ENCODE assay signal across 9 cellular contexts in genomic region chr12:76025601-76026575, GRCh38. TPM values are rescaled to one million over a fixed set of nuclear protein-coding genes. Genes with fewer than 3 reads are reported as not detected.
DNase-seq lines count a peak whose midpoint lies in the region; ATAC-seq and TF ChIP-seq lines count a peak whose summit lies in the region.
"Had no signal": no experiment of that assay in that cellular context is flagged by ENCODE, and none has a peak within 500 bp of the region (broad histone marks: within the 10 kb centered on the region; RNA-seq: fewer than 3 reads in every experiment).

No MANE protein-coding gene starts in this region.

- ATAC-seq in HG02884 (IDR thresholded peaks at IDR 0.05; ENCODE audit: unreplicated experiment), result no peak
- ATAC-seq in HG03469 (IDR thresholded peaks at IDR 0.05; ENCODE audit: unreplicated experiment), result no peak

- H3K9me2 ChIP-seq in PC-9 (ENCODE audit: insufficient read depth), result no peaks in the 10 kb centered on the region

- H3K4me3 ChIP-seq in PC-9 (peak overlapping the region; percentile 94; the same call in 1 of the 2 replicates), choroid plexus epithelial cell (ENCODE audit: low read depth, low read length) (no peak overlapping the region), osteoblast (ENCODE audit: insufficient read depth, low read length) (no peak overlapping the region)

- TF ChIP-seq CTCF in PC-9 (conservative IDR thresholded peaks at IDR 0.05) (no peak), choroid plexus epithelial cell (conservative IDR thresholded peaks at IDR 0.05; ENCODE audit: low read depth, low read length) (no peak), osteoblast (IDR thresholded peaks at IDR 0.05; ENCODE audit: extremely low read depth, low read depth, low read length) (no peak)

- H3F3A ChIP-seq in PC-9 (ENCODE audit: insufficient read depth, low read depth), result peaks cover 92% of the 10 kb centered on the region

- peak overlapping the region; percentile 89 for H3K4me2 ChIP-seq in PC-9
- H3K4me2 ChIP-seq in osteoblast (ENCODE audit: insufficient read depth, low read length), result no peak overlapping the region

- CTCF ChIA-PET in PC-9 (lab: Charles Lee), result no interaction called here

- H3K27me3 ChIP-seq in PC-9 (ENCODE audit: insufficient read depth, low read depth), result no peaks in the 10 kb centered on the region
- no peaks in the 10 kb centered on the region for H3K27me3 ChIP-seq in osteoblast (ENCODE audit: insufficient read depth, low read length)

- H3K36me3 ChIP-seq in PC-9 (ENCODE audit: low read depth) (peaks cover 33% of the 10 kb centered on the region), osteoblast (ENCODE audit: insufficient read depth, low read length) (peaks cover 19% of the 10 kb centered on the region)

- peak overlapping the region; percentile 95 for H3K27ac ChIP-seq in PC-9
- peak overlapping the region; percentile 93 for H3K27ac ChIP-seq in osteoblast (ENCODE audit: low read depth, low read length)

- H3K4me1 ChIP-seq in PC-9 (replicated peaks; ENCODE audit: insufficient read depth), result peaks cover 61% of the 10 kb centered on the region
- H3K4me1 ChIP-seq in osteoblast (ENCODE audit: insufficient read depth, low read length), result peaks cover 37% of the 10 kb centered on the region

- no TSS peak for BruUV-seq in PC-9 (replicated peaks; lab: Mats Ljungman, UMichigan)

- DNase-seq in HCEC 1CT, result peak; percentile 61
- peak; percentile 14 to 58 for DNase-seq in PC-9
- peak; percentile 82 for DNase-seq in choroid plexus epithelial cell (ENCODE audit: low read depth)
- no peak for DNase-seq in osteoblast (ENCODE audit: insufficient read length, low spot score, missing footprints)
- DNase-seq in NCI-H1092 (lab: John Stamatoyannopoulos, UW), result no peak
- DNase-seq: activated effector memory CD4-positive, alpha-beta T cell treated with Interleukin-2 at 50 U/mL for 16 hours; T-helper 9 cell had no signal

- intact Hi-C loops in PC-9 (cut with micrococcal nuclease; ENCODE audit: unreplicated experiment), result loop anchor here (5.0 kb wide), 1 partner anchor 134 kb away; no protein-coding TSS in a partner anchor

- H3K79me2 ChIP-seq in PC-9 (ENCODE audit: low read depth) (peaks cover 41% of the 10 kb centered on the region), osteoblast (ENCODE audit: insufficient read depth, low read length) (peaks cover 27% of the 10 kb centered on the region)

- H4K20me1 ChIP-seq in PC-9 (ENCODE audit: insufficient read depth) (peaks cover 9% of the 10 kb centered on the region), osteoblast (ENCODE audit: insufficient read depth, low read length) (peaks cover 9% of the 10 kb centered on the region)

- no peaks in the 10 kb centered on the region for H3K9me3 ChIP-seq in PC-9 (ENCODE audit: insufficient read depth, low read depth)
- H3K9me3 ChIP-seq in osteoblast (ENCODE audit: low read depth, low read length), result no peaks in the 10 kb centered on the region

- POLR2A ChIA-PET in PC-9 (lab: Charles Lee; ENCODE audit: unreplicated experiment), result interaction anchor here (0.5 to 0.9 kb wide), 3 partner anchors 93 to 403 kb away, joined by 3 to 7 read pairs (median 4); no protein-coding TSS in a partner anchor

- H2AFZ ChIP-seq in PC-9 (no peak overlapping the region), osteoblast (ENCODE audit: low read length) (no peak overlapping the region)

RNA-seq across cellular contexts. Expression of gene PHLDA1, which starts 5.7 kb away (rescaled TPM):
- 29.1 and 38.3 TPM in 2 replicates for total RNA-seq in PC-9 (2021)
- 111 and 136 TPM in 2 replicates for total RNA-seq in osteoblast

RNA-seq across cellular contexts. Expression of gene NAP1L1, which starts 58.6 kb away (rescaled TPM):
- 466 and 587 TPM in 2 replicates for total RNA-seq in PC-9 (2021)
- total RNA-seq in osteoblast, result 200 and 203 TPM in 2 replicates

Comparison
In these comparisons a context has a peak if more than half of its experiments do, and no peak if none do; other contexts are left out.
1. DNase-seq: peak in HCEC 1CT (single experiment), PC-9 (2 of 2) and choroid plexus epithelial cell (single experiment); none in osteoblast (single experiment) and NCI-H1092 (single experiment).